Comparison of ENCODE assay signal across 8 cellular contexts in genomic region chr13:50079278-50080157, GRCh38.
DNase-seq lines count a peak whose midpoint lies in the region; ATAC-seq and TF ChIP-seq lines count a peak whose summit lies in the region.

No MANE protein-coding gene starts in this region.

- no peaks in the 10 kb centered on the region for H3K9me3 ChIP-seq in right atrium auricular region
- H3K9me3 ChIP-seq in mesenchymal stem cell (ENCODE audit: control insufficient read depth, low read length) = no peaks in the 10 kb centered on the region

- H2BK120ac ChIP-seq in mesenchymal stem cell (ENCODE audit: low read depth, low read length) = peak overlapping the region; percentile 61

- H3K18ac ChIP-seq in mesenchymal stem cell (ENCODE audit: low read depth in 1 of 2, low read length in 2 of 2) = no peak overlapping the region

- H3K4ac ChIP-seq in mesenchymal stem cell (ENCODE audit: low read depth in 1 of 2, low read length in 2 of 2) = no peak overlapping the region

- H2AK5ac ChIP-seq in mesenchymal stem cell (ENCODE audit: low read length, severe bottlenecking) = no peak overlapping the region

- H4K8ac ChIP-seq in mesenchymal stem cell (ENCODE audit: low read length) = no peak overlapping the region

- intact Hi-C loops in cardiac septum (cut with DNase I) = loop anchor here (5.0 kb wide), 2 partner anchors 723 to 833 kb away; no protein-coding TSS in a partner anchor

- no peak overlapping the region for H3K23ac ChIP-seq in mesenchymal stem cell (ENCODE audit: low read length in 2 of 2)

- peak overlapping the region; percentile 96 for H3K9ac ChIP-seq in mesenchymal stem cell (ENCODE audit: low read length)

- H2BK5ac ChIP-seq in mesenchymal stem cell (ENCODE audit: low read depth, low read length, poor library complexity, severe bottlenecking) = no peak overlapping the region

- no peak for DNase-seq in right atrium auricular region (ENCODE audit: low spot score)
- no peak for DNase-seq in cardiac septum (ENCODE audit: low spot score)
- DNase-seq in mesenchymal stem cell = no peak
- no peak for DNase-seq in SW 1271 (lab: John Stamatoyannopoulos, UW)
- DNase-seq in NCI-H1048 (lab: John Stamatoyannopoulos, UW) = no peak
- DNase-seq in activated CD8-positive, alpha-beta memory T cell treated with anti-CD3 and anti-CD28 coated beads for 24 hours = no peak

- H3K4me3 ChIP-seq in right atrium auricular region (peak overlapping the region; percentile 72 to 85), mesenchymal stem cell (ENCODE audit: insufficient read depth in 1 of 2, low read depth in 1 of 2, low read length in 2 of 2) (peak overlapping the region in 1 of 2 experiments; percentile 89)

- no peak for ATAC-seq in HG03354 (IDR thresholded peaks at IDR 0.05; ENCODE audit: poor library complexity, severe bottlenecking, unreplicated experiment)

- H3K36me3 ChIP-seq in right atrium auricular region (no peaks in the 10 kb centered on the region), mesenchymal stem cell (ENCODE audit: control insufficient read depth in 1 of 2, insufficient read depth in 2 of 2, low read depth in 1 of 2, low read length in 2 of 2) (no peaks in the 10 kb centered on the region)

- no peak overlapping the region for H3K14ac ChIP-seq in mesenchymal stem cell (ENCODE audit: low read length in 2 of 2)

- peak overlapping the region; percentile 69 for H3K4me2 ChIP-seq in mesenchymal stem cell (ENCODE audit: low read length, poor library complexity, severe bottlenecking)

- no peak overlapping the region for H2AFZ ChIP-seq in mesenchymal stem cell (ENCODE audit: low read depth, low read length)

- no peak overlapping the region for H2BK15ac ChIP-seq in mesenchymal stem cell (ENCODE audit: low read depth, poor library complexity, severe bottlenecking)

- H3K4me1 ChIP-seq in right atrium auricular region = peaks cover 0 to 27% of the 10 kb centered on the region in 2 donors
- no peaks in the 10 kb centered on the region for H3K4me1 ChIP-seq in mesenchymal stem cell (ENCODE audit: control insufficient read depth, insufficient read depth, low read depth, low read length)

- no peak overlapping the region for H4K91ac ChIP-seq in mesenchymal stem cell (ENCODE audit: low read length)

- H3K27ac ChIP-seq in right atrium auricular region = peak overlapping the region; percentile 77 to 93
- peak overlapping the region; percentile 3 for H3K27ac ChIP-seq in angular gyrus (ENCODE audit: low read depth, low read length)
- peak overlapping the region; percentile 74 for H3K27ac ChIP-seq in mesenchymal stem cell (ENCODE audit: low read length, poor library complexity, severe bottlenecking)

- no peaks in the 10 kb centered on the region for H3K27me3 ChIP-seq in right atrium auricular region
- no peaks in the 10 kb centered on the region for H3K27me3 ChIP-seq in mesenchymal stem cell (ENCODE audit: control insufficient read depth in 1 of 2, insufficient read depth in 1 of 2, low read length in 2 of 2)

- WGBS in mesenchymal stem cell = 14% methylated on average over 8 of the region's 17 CpGs

- no peak overlapping the region for H2BK12ac ChIP-seq in mesenchymal stem cell (ENCODE audit: low read length in 2 of 2)

- TF ChIP-seq CTCF in right atrium auricular region (IDR thresholded peaks at IDR 0.05) = no peak

- peaks cover 1% of the 10 kb centered on the region for H3K79me1 ChIP-seq in mesenchymal stem cell (replicated peaks; ENCODE audit: low read length, poor library complexity, severe bottlenecking)

Comparison
In these comparisons a context has a peak if more than half of its experiments do, and no peak if none do; other contexts are left out.
1. H3K27ac ChIP-seq: peak in every context shown above with its lines; median percentile 85 in right atrium auricular region; 74 in mesenchymal stem cell; 3 in angular gyrus.